In genomic region chr3:141497589-141497988, GRCh38 we compare ENCODE assay signal across 8 cellular contexts. TPM values are rescaled to one million over a fixed set of nuclear protein-coding genes. Genes with fewer than 3 reads are reported as not detected.
DNase-seq lines count a peak whose midpoint lies in the region; ATAC-seq and TF ChIP-seq lines count a peak whose summit lies in the region.
"Not testable (repeated sequence)": the region's sequence is repeated elsewhere in the genome, so short reads cannot be mapped to it uniquely, and the experiment has no call there.

No MANE protein-coding gene starts in this region.

- peak overlapping the region in 1 of 8 donors; percentile 59 for H3K4me3 Mint-ChIP-seq in CD4-positive, alpha-beta memory T cell
- not testable (repeated sequence) for H3K4me3 Mint-ChIP-seq in T-helper 17 cell; activated T-cell treated with anti-CD3 and anti-CD28 coated beads, Interleukin-2, amount 50 U/mL, for 72 hours; central memory CD8-positive, alpha-beta T cell; stimulated activated naive CD8-positive, alpha-beta T cell treated with anti-CD3 and anti-CD28 coated beads, Interleukin-15, Interleukin-2, amounts not matched to agents 100 ng/mL and 50 ng/mL, for 24 hours
- peak overlapping the region; percentile 89 for H3K4me3 Mint-ChIP-seq in natural killer cell

- H3K4me1 ChIP-seq in CD4-positive, alpha-beta memory T cell (ENCODE audit: insufficient read depth, low read length) = peaks cover 83% of the 10 kb centered on the region
- H3K4me1 ChIP-seq in Loucy (ENCODE audit: insufficient read depth, low read length, poor library complexity, severe bottlenecking) = peaks cover 47% of the 10 kb centered on the region

- DNase-seq in CD4-positive, alpha-beta memory T cell; T-helper 17 cell; activated T-cell treated with anti-CD3 and anti-CD28 coated beads, Interleukin-2, amount 50 U/mL, for 72 hours; central memory CD8-positive, alpha-beta T cell (ENCODE audit: low spot score in 2 of 2); left ventricle myocardium superior; natural killer cell: not testable (repeated sequence)

- TF ChIP-seq CTCF in Loucy (conservative IDR thresholded peaks at IDR 0.05; ENCODE audit: low read length); natural killer cell (IDR thresholded peaks at IDR 0.05): not testable (repeated sequence)

- peaks cover 16% of the 10 kb centered on the region; the same call in 1 of the 2 replicates for H3F3A ChIP-seq in Loucy (ENCODE audit: low read depth)

- not testable (repeated sequence) for H3K27me3 ChIP-seq in CD4-positive, alpha-beta memory T cell (ENCODE audit: insufficient read depth, low read length); Loucy (ENCODE audit: insufficient read depth, low read length, poor library complexity, severe bottlenecking)

- H3K36me3 Mint-ChIP-seq in CD4-positive, alpha-beta memory T cell = peaks cover 13 to 22% of the 10 kb centered on the region in 2 donors
- not testable (repeated sequence) for H3K36me3 Mint-ChIP-seq in T-helper 17 cell (ENCODE audit: low read depth); central memory CD8-positive, alpha-beta T cell (ENCODE audit: insufficient read depth); natural killer cell
- H3K36me3 Mint-ChIP-seq in activated T-cell treated with anti-CD3 and anti-CD28 coated beads, Interleukin-2, amount 50 U/mL, for 72 hours (ENCODE audit: insufficient read depth in 2 of 2) = peaks cover 6 to 17% of the 10 kb centered on the region in 2 donors
- peaks cover 32% of the 10 kb centered on the region for H3K36me3 Mint-ChIP-seq in stimulated activated naive CD8-positive, alpha-beta T cell treated with anti-CD3 and anti-CD28 coated beads, Interleukin-15, Interleukin-2, amounts not matched to agents 100 ng/mL and 50 ng/mL, for 24 hours (ENCODE audit: low read depth)

- not testable (repeated sequence) for H3K9me2 ChIP-seq in Loucy (replicated peaks; ENCODE audit: low read depth, low read length)

- CTCF ChIA-PET in CD4-positive, alpha-beta memory T cell (lab: Charles Lee; ENCODE audit: partially characterized antibody) = interaction anchor here (1.2 to 1.7 kb wide), 2 partner anchors 9 to 23 kb away, joined by 4 to 6 read pairs; no protein-coding TSS in a partner anchor

- H4K20me1 ChIP-seq in Loucy (ENCODE audit: insufficient read depth, low read length, poor library complexity, severe bottlenecking) = peaks cover 40% of the 10 kb centered on the region

- H3K9me3 Mint-ChIP-seq in CD4-positive, alpha-beta memory T cell; activated T-cell treated with anti-CD3 and anti-CD28 coated beads, Interleukin-2, amount 50 U/mL, for 72 hours; central memory CD8-positive, alpha-beta T cell; natural killer cell; stimulated activated naive CD8-positive, alpha-beta T cell treated with anti-CD3 and anti-CD28 coated beads, Interleukin-15, Interleukin-2, amounts not matched to agents 100 ng/mL and 50 ng/mL, for 24 hours: not testable (repeated sequence)

- peak overlapping the region; percentile 12 for H3K27ac ChIP-seq in CD4-positive, alpha-beta memory T cell (ENCODE audit: low read depth, low read length)

- peaks cover 80% of the 10 kb centered on the region for H3K79me2 ChIP-seq in Loucy (ENCODE audit: insufficient read depth, low read length)

- H2AFZ ChIP-seq in Loucy (ENCODE audit: low read length) = not testable (repeated sequence)

- POLR2A ChIA-PET in CD4-positive, alpha-beta memory T cell (lab: Charles Lee; ENCODE audit: partially characterized antibody) = interaction anchor here (0.6 to 7.4 kb wide), 3 partner anchors 10 to 522 kb away, joined by 3 to 191 read pairs (median 13); partner anchors contain the start of gene RASA2

- H3K9me3 ChIP-seq in CD4-positive, alpha-beta memory T cell (ENCODE audit: control insufficient read depth in 1 of 2, low read length in 2 of 2); Loucy (ENCODE audit: insufficient read depth, low read depth, low read length); T-helper 17 cell (ENCODE audit: control insufficient read depth, low read length, poor library complexity, severe bottlenecking): not testable (repeated sequence)

- ATAC-seq in T-helper 17 cell; activated T-cell treated with anti-CD3 and anti-CD28 coated beads, Interleukin-2, amount 50 U/mL, for 72 hours (replicated peaks in 1 of 2); central memory CD8-positive, alpha-beta T cell (replicated peaks; ENCODE audit: extremely low read depth, poor library complexity, severe bottlenecking); natural killer cell: not testable (repeated sequence)
- ATAC-seq in left ventricle myocardium superior = peak; percentile 50

- peaks cover 46 to 84% (median 65%) of the 10 kb centered on the region in 4 donors for H3K4me1 Mint-ChIP-seq in CD4-positive, alpha-beta memory T cell
- H3K4me1 Mint-ChIP-seq in T-helper 17 cell = peaks cover 48% of the 10 kb centered on the region
- peaks cover 80% of the 10 kb centered on the region for H3K4me1 Mint-ChIP-seq in activated T-cell treated with anti-CD3 and anti-CD28 coated beads, Interleukin-2, amount 50 U/mL, for 72 hours (ENCODE audit: low read depth)
- H3K4me1 Mint-ChIP-seq in central memory CD8-positive, alpha-beta T cell = peaks cover 68% of the 10 kb centered on the region
- H3K4me1 Mint-ChIP-seq in natural killer cell = peaks cover 79 to 80% of the 10 kb centered on the region in 2 donors
- H3K4me1 Mint-ChIP-seq in stimulated activated naive CD8-positive, alpha-beta T cell treated with anti-CD3 and anti-CD28 coated beads, Interleukin-15, Interleukin-2, amounts not matched to agents 100 ng/mL and 50 ng/mL, for 24 hours (ENCODE audit: low read depth) = peaks cover 47% of the 10 kb centered on the region

- H3K27ac Mint-ChIP-seq in CD4-positive, alpha-beta memory T cell = peak overlapping the region in 6 of 7 donors; percentile 68 to 97 (median 96)
- peak overlapping the region; percentile 95 for H3K27ac Mint-ChIP-seq in T-helper 17 cell
- peak overlapping the region; percentile 98 for H3K27ac Mint-ChIP-seq in activated T-cell treated with anti-CD3 and anti-CD28 coated beads, Interleukin-2, amount 50 U/mL, for 72 hours
- peak overlapping the region; percentile 78 for H3K27ac Mint-ChIP-seq in central memory CD8-positive, alpha-beta T cell (ENCODE audit: low read depth)
- peak overlapping the region in 1 of 2 donors; percentile 92 for H3K27ac Mint-ChIP-seq in natural killer cell
- H3K27ac Mint-ChIP-seq in stimulated activated naive CD8-positive, alpha-beta T cell treated with anti-CD3 and anti-CD28 coated beads, Interleukin-15, Interleukin-2, amounts not matched to agents 100 ng/mL and 50 ng/mL, for 24 hours = peak overlapping the region; percentile 63

- H3K4me2 ChIP-seq in Loucy (ENCODE audit: low read depth, low read length, poor library complexity, severe bottlenecking) = peak overlapping the region; percentile 93

- not testable (repeated sequence) for H3K27me3 Mint-ChIP-seq in CD4-positive, alpha-beta memory T cell; T-helper 17 cell; activated T-cell treated with anti-CD3 and anti-CD28 coated beads, Interleukin-2, amount 50 U/mL, for 72 hours (ENCODE audit: low read depth); central memory CD8-positive, alpha-beta T cell; natural killer cell (ENCODE audit: low read depth in 2 of 2); stimulated activated naive CD8-positive, alpha-beta T cell treated with anti-CD3 and anti-CD28 coated beads, Interleukin-15, Interleukin-2, amounts not matched to agents 100 ng/mL and 50 ng/mL, for 24 hours

- not testable (repeated sequence) for H3K9ac ChIP-seq in Loucy (ENCODE audit: low read depth, low read length, poor library complexity, severe bottlenecking)

- H3K4me3 ChIP-seq in CD4-positive, alpha-beta memory T cell (ENCODE audit: low read length in 2 of 2); Loucy (ENCODE audit: low read length, poor library complexity, severe bottlenecking): not testable (repeated sequence)

- intact Hi-C loops in CD4-positive, alpha-beta memory T cell (cut with micrococcal nuclease); left ventricle myocardium superior (cut with micrococcal nuclease); natural killer cell (cut with micrococcal nuclease): not testable (repeated sequence)

- not testable (repeated sequence) for H3K36me3 ChIP-seq in CD4-positive, alpha-beta memory T cell (ENCODE audit: insufficient read depth, low read length); Loucy (ENCODE audit: insufficient read depth, low read length)

RNA-seq across cellular contexts. Expression of gene RASA2, which starts 10.8 kb away (rescaled TPM):
- total RNA-seq in CD4-positive, alpha-beta memory T cell = 10 to 100 TPM; 78.9 to 80.9 TPM
- 10 to 100 TPM; 29.4 to 35.1 TPM for polyA plus RNA-seq in CD4-positive, alpha-beta memory T cell
- total RNA-seq in T-helper 17 cell = 10 to 100 TPM; 56.7 to 57.9 TPM
- total RNA-seq in activated T-cell treated with anti-CD3 and anti-CD28 coated beads, Interleukin-2, amount 50 U/mL, for 72 hours = 10 to 100 TPM; 34.4 to 37.3 TPM
- 5.1 TPM for total RNA-seq in left ventricle myocardium superior
- 10 to 100 TPM; 93.9 to 99.4 (median 97.0) TPM for total RNA-seq in natural killer cell
